ENCODE assay signal across 8 cellular contexts in genomic region chr12:29103539-29103974, GRCh38. TPM values are rescaled to one million over a fixed set of nuclear protein-coding genes. Genes with fewer than 3 reads are reported as not detected.
DNase-seq lines count a peak whose midpoint lies in the region; ATAC-seq and TF ChIP-seq lines count a peak whose summit lies in the region.

No MANE protein-coding gene starts in this region.

- H2AFZ ChIP-seq in IMR-90 (replicated peaks; ENCODE audit: low read length, poor library complexity): peak overlapping the region; percentile 28

- no peak overlapping the region for H4K91ac ChIP-seq in IMR-90 (ENCODE audit: insufficient read depth, low read depth, low read length)

- POLR2A ChIA-PET in IMR-90 (lab: Charles Lee; ENCODE audit: unreplicated experiment): no interaction called here

- DNase-seq in Calu3 (no peak), IMR-90 (no peak), activated T-cell treated with anti-CD3 and anti-CD28 coated beads for 48 hours (ENCODE audit: low read depth) (peak; percentile 9), DMS 273 (lab: John Stamatoyannopoulos, UW; ENCODE audit: unreplicated experiment) (no peak), progenitor cell of endocrine pancreas (ENCODE audit: low spot score, unreplicated experiment) (no peak), SKM-1 (lab: John Stamatoyannopoulos, UW; ENCODE audit: unreplicated experiment) (no peak)
- peak; percentile 16 to 17 for DNase-seq in stimulated activated CD4-positive, alpha-beta T cell treated with anti-CD3 and anti-CD28 coated beads, Interleukin-2, amount 100 ng/mL, for 48 hours

- H3K4me1 ChIP-seq in IMR-90 (ENCODE audit: control insufficient read depth, insufficient read depth, low read length): no peaks in the 10 kb centered on the region

- H3K4me3 ChIP-seq in IMR-90 (ENCODE audit: insufficient read depth, low read depth, low read length): no peak overlapping the region

- no peaks in the 10 kb centered on the region for H3K9me1 ChIP-seq in IMR-90 (ENCODE audit: insufficient read depth, low read length)

- in situ Hi-C loops in IMR-90 (cut with MboI; ENCODE audit: low sequenced_read_pairs): no loop called here

- BruUV-seq in Calu3 (replicated peaks; lab: Mats Ljungman, UMichigan): no TSS peak
- no TSS peak for BruUV-seq in IMR-90 (replicated peaks; lab: Mats Ljungman, UMichigan)

- H2BK5ac ChIP-seq in IMR-90 (ENCODE audit: low read depth, low read length, poor library complexity, severe bottlenecking): no peak overlapping the region

- H3K27ac ChIP-seq in IMR-90 (ENCODE audit: insufficient read depth, low read length): no peak overlapping the region

- no peak for TF ChIP-seq POLR2A in IMR-90 (IDR thresholded peaks at IDR 0.05; ENCODE audit: low read depth, low read length)

- dilution Hi-C loops in IMR-90 (cut with HindIII; ENCODE audit: low sequenced_read_pairs, unreplicated experiment): no loop called here

- no peak overlapping the region for H3K18ac ChIP-seq in IMR-90 (ENCODE audit: low read depth, low read length)

- H3K9me3 ChIP-seq in IMR-90 (ENCODE audit: control insufficient read depth, insufficient read depth, low read length): peaks cover under 1% of the 10 kb centered on the region

- H2AK9ac ChIP-seq in IMR-90 (replicated peaks; ENCODE audit: low read depth, low read length, poor library complexity): no peak overlapping the region

- no peaks in the 10 kb centered on the region for H3K36me3 ChIP-seq in IMR-90 (ENCODE audit: control insufficient read depth, insufficient read depth, low read length)

- CTCF ChIA-PET in Calu3 (lab: Charles Lee): no interaction called here
- CTCF ChIA-PET in IMR-90 (lab: Yijun Ruan, JAX): no interaction called here

- no peaks in the 10 kb centered on the region for H3K27me3 Mint-ChIP-seq in Calu3 (ENCODE audit: unreplicated experiment)
- H3K27me3 Mint-ChIP-seq in progenitor cell of endocrine pancreas: no peaks in the 10 kb centered on the region

- peak overlapping the region; percentile 8 for H3K4me3 Mint-ChIP-seq in Calu3 (ENCODE audit: low read depth, unreplicated experiment)
- H3K4me3 Mint-ChIP-seq in progenitor cell of endocrine pancreas (ENCODE audit: low read depth): no peak overlapping the region

- 79% methylated on average over 3 of the region's 5 CpGs; no CpG with 5 or more reads in 1 of the 2 experiments for WGBS in IMR-90 (ENCODE audit: extremely low coverage in 2 of 2, insufficient read length in 1 of 2), 2 experiments

- H3K27ac Mint-ChIP-seq in Calu3 (ENCODE audit: unreplicated experiment) (no peak overlapping the region), progenitor cell of endocrine pancreas (no peak overlapping the region)

- no peak overlapping the region for H4K5ac ChIP-seq in IMR-90 (ENCODE audit: low read depth, low read length)

- H3K4me1 Mint-ChIP-seq in Calu3 (ENCODE audit: low read depth, unreplicated experiment) (peaks cover 9% of the 10 kb centered on the region), progenitor cell of endocrine pancreas (ENCODE audit: low read depth) (no peaks in the 10 kb centered on the region)

- no peak overlapping the region for H2BK120ac ChIP-seq in IMR-90 (ENCODE audit: low read depth, low read length)

- no peak overlapping the region for H4K8ac ChIP-seq in IMR-90 (ENCODE audit: low read depth in 2 of 2, low read length in 2 of 2)

- ATAC-seq in GM21390 (IDR thresholded peaks at IDR 0.05; ENCODE audit: unreplicated experiment): peak; percentile 97
- ATAC-seq in IMR-90 (ENCODE audit: low read depth): no peak

- H2BK15ac ChIP-seq in IMR-90 (ENCODE audit: low read depth, low read length): no peak overlapping the region

- H3K79me1 ChIP-seq in IMR-90 (ENCODE audit: low read depth in 1 of 2, low read length in 2 of 2): no peaks in the 10 kb centered on the region

- H2BK20ac ChIP-seq in IMR-90 (ENCODE audit: low read depth, low read length): no peak overlapping the region

- H3K23ac ChIP-seq in IMR-90 (ENCODE audit: low read depth, low read length): no peak overlapping the region

- no peak overlapping the region for H3K14ac ChIP-seq in IMR-90 (replicated peaks; ENCODE audit: low read depth, low read length)

- peaks cover 4% of the 10 kb centered on the region for H3K9me3 Mint-ChIP-seq in Calu3 (ENCODE audit: low read depth, unreplicated experiment)
- H3K9me3 Mint-ChIP-seq in progenitor cell of endocrine pancreas (ENCODE audit: low read depth): peaks cover 7% of the 10 kb centered on the region

- no peak overlapping the region for H2AK5ac ChIP-seq in IMR-90 (ENCODE audit: low read depth, low read length)

- TF ChIP-seq RAD21 in IMR-90 (IDR thresholded peaks at IDR 0.05; ENCODE audit: low read length): no peak

- no peaks in the 10 kb centered on the region for H4K20me1 ChIP-seq in IMR-90 (ENCODE audit: insufficient read depth, low read length)

- H3K56ac ChIP-seq in IMR-90 (ENCODE audit: extremely low read depth, insufficient read depth, low read length): no peak overlapping the region

- no peak overlapping the region for H3K9ac ChIP-seq in IMR-90 (ENCODE audit: low read depth, low read length)

- H3K36me3 Mint-ChIP-seq in Calu3 (ENCODE audit: insufficient read depth, unreplicated experiment) (no peaks in the 10 kb centered on the region), progenitor cell of endocrine pancreas (ENCODE audit: insufficient read depth) (peaks cover 1% of the 10 kb centered on the region)

- intact Hi-C loops in Calu3 (cut with micrococcal nuclease; ENCODE audit: unreplicated experiment): no loop called here
- intact Hi-C loops in IMR-90 (cut with micrococcal nuclease): no loop called here

- TF ChIP-seq CTCF in Calu3 (IDR thresholded peaks at IDR 0.05; ENCODE audit: unreplicated experiment): no peak
- no peak for TF ChIP-seq CTCF in IMR-90 (conservative IDR thresholded peaks at IDR 0.05; ENCODE audit: low read depth, low read length)
- no peak for TF ChIP-seq CTCF in progenitor cell of endocrine pancreas (IDR thresholded peaks at IDR 0.05; ENCODE audit: unreplicated experiment)

- peak overlapping the region; percentile 58 for H3K4me2 ChIP-seq in IMR-90 (ENCODE audit: low read depth, low read length)

- H3K4ac ChIP-seq in IMR-90 (ENCODE audit: low read depth, low read length): no peak overlapping the region

- H3K27me3 ChIP-seq in IMR-90 (ENCODE audit: control insufficient read depth, insufficient read depth, low read length): no peaks in the 10 kb centered on the region

TF ChIP-seq in IMR-90, 13 proteins besides CTCF, POLR2A, EP300 and RAD21:
- TF ChIP-seq MXI1 (IDR thresholded peaks at IDR 0.05; ENCODE audit: borderline replicate concordance, low read depth, low read length) (no peak), MAFK (IDR thresholded peaks at IDR 0.05; ENCODE audit: low read depth, low read length) (no peak), CHD1 (IDR thresholded peaks at IDR 0.05; ENCODE audit: low read depth, low read length) (no peak)
TF ChIP-seq in IMR-90: peak in this region for 0.

RNA-seq across cellular contexts. Expression of gene FAR2, which starts 45.5 kb away (rescaled TPM):
- total RNA-seq in Calu3 (2022) (20.8 and 24.0 TPM in 2 replicates), IMR-90 (2012; rRNA removed) (1.1 and 2.0 TPM in 2 replicates), progenitor cell of endocrine pancreas (4.8 and 8.4 TPM in 2 replicates)
- 0.89 and 1.1 TPM in 2 replicates for polyA plus RNA-seq in IMR-90 (2012; rRNA removed)
- 0.27 and 0.30 TPM in 2 replicates for polyA plus RNA-seq in IMR-90 (2012; cell fraction: cytosol; rRNA removed)
- 0.99 and 1.6 TPM in 2 replicates for polyA plus RNA-seq in IMR-90 (2012; cell fraction: nucleus; rRNA removed; ENCODE audit: low replicate concordance)

Comparison
In these comparisons a context has a peak if more than half of its experiments do, and no peak if none do; other contexts are left out.
1. DNase-seq: peak in activated T-cell treated with anti-CD3 and anti-CD28 coated beads for 48 hours (single experiment) and stimulated activated CD4-positive, alpha-beta T cell treated with anti-CD3 and anti-CD28 coated beads, Interleukin-2, amount 100 ng/mL, for 48 hours (2 of 2); none in Calu3 (single experiment), IMR-90 (single experiment), DMS 273 (single experiment), progenitor cell of endocrine pancreas (single experiment) and SKM-1 (single experiment).